1 cellular context compared by ENCODE assay signal in genomic region chr16:70254965-70255286, GRCh38.
TF ChIP-seq lines count a peak whose summit lies in the region.

No MANE protein-coding gene starts in this region.

TF ChIP-seq in K562, 482 proteins besides CTCF, POLR2A, EP300 and RAD21:
- TF ChIP-seq CCNT2 (IDR thresholded peaks at IDR 0.05; ENCODE audit: borderline replicate concordance, extremely low read depth, insufficient read length, low read depth, low read length) (peak; percentile 8), RBFOX2 (IDR thresholded peaks at IDR 0.05; ENCODE audit: low read depth, low read length) (peak; percentile 10), POLR2G (IDR thresholded peaks at IDR 0.05; ENCODE audit: low read depth, low read length) (peak; percentile 13), PTRF (tag; IDR thresholded peaks at IDR 0.05) (no peak)
